In genomic region chr15:40702077-40702476, GRCh38 we compare ENCODE assay signal across 10 cellular contexts. TPM values are rescaled to one million over a fixed set of nuclear protein-coding genes. Genes with fewer than 3 reads are reported as not detected.
DNase-seq lines count a peak whose midpoint lies in the region; ATAC-seq, FAIRE-seq and TF ChIP-seq lines count a peak whose summit lies in the region.
"Had no signal": no experiment of that assay in that cellular context is flagged by ENCODE, and none has a peak within 500 bp of the region (broad histone marks: within the 10 kb centered on the region; RNA-seq: fewer than 3 reads in every experiment).

No MANE protein-coding gene starts in this region.

- FAIRE-seq in H54 (lab: Jason Lieb, UNC), result no peak

- no peak for DNase-seq in AG04450 (ENCODE audit: low read depth, low spot score)
- DNase-seq in OCI-M1 (lab: John Stamatoyannopoulos, UW), result peak; percentile 18
- peak; percentile 13 for DNase-seq in fibroblast of the aortic adventitia (ENCODE audit: low read depth)
- no peak for DNase-seq in NCI-H128 (lab: John Stamatoyannopoulos, UW; ENCODE audit: unreplicated experiment)
- DNase-seq in sciatic nerve (ENCODE audit: low spot score), result no peak
- no peak for DNase-seq in H54 (ENCODE audit: insufficient read length, low spot score)
- DNase-seq: activated naive CD4-positive, alpha-beta T cell treated with anti-CD3 and anti-CD28 coated beads for 36 hours had no signal

- CTCF ChIA-PET in AG04450 (lab: Charles Lee), result interaction anchor here (0.6 to 1.3 kb wide), 4 partner anchors 113 to 190 kb away, joined by 3 to 10 read pairs (median 6); no protein-coding TSS in a partner anchor

- no peaks in the 10 kb centered on the region for H3K27me3 ChIP-seq in AG04450 (ENCODE audit: control insufficient read depth, insufficient read depth, low read length)
- H3K27me3 ChIP-seq: esophagus muscularis mucosa had no signal

- no peak for TF ChIP-seq POLR2A in H54 (IDR thresholded peaks at IDR 0.05; ENCODE audit: low read depth, low read length)

- H3K27ac ChIP-seq in AG04450 (ENCODE audit: low read depth, low read length), result no peak overlapping the region
- H3K27ac ChIP-seq: esophagus muscularis mucosa had no signal

- POLR2A ChIA-PET in AG04450 (lab: Yijun Ruan, JAX), result no interaction called here

- no peaks in the 10 kb centered on the region for H3K9me3 ChIP-seq in AG04450 (ENCODE audit: control insufficient read depth, insufficient read depth, low read length)
- H3K9me3 ChIP-seq: esophagus muscularis mucosa had no signal

- H3K4me3 ChIP-seq in AG04450 (ENCODE audit: low read depth, low read length) (no peak overlapping the region), fibroblast of the aortic adventitia (ENCODE audit: low read depth, low read length) (no peak overlapping the region)
- H3K4me3 ChIP-seq: esophagus muscularis mucosa had no signal

- TF ChIP-seq CTCF in AG04450 (IDR thresholded peaks at IDR 0.05; ENCODE audit: low read depth, low read length), result peak; percentile 39
- peak; percentile 35; the same call in 1 of the 3 replicates for TF ChIP-seq CTCF in GM12872 (IDR thresholded peaks at IDR 0.05; ENCODE audit: insufficient read depth, low read depth, low read length)
- TF ChIP-seq CTCF in fibroblast of the aortic adventitia (IDR thresholded peaks at IDR 0.05; ENCODE audit: insufficient read depth, low read length), result peak; percentile 8

- ATAC-seq in GM21360 (IDR thresholded peaks at IDR 0.05; ENCODE audit: unreplicated experiment), result no peak
- no peak for ATAC-seq in sciatic nerve

- intact Hi-C loops in sciatic nerve (cut with DNase I), result no loop called here

RNA-seq across cellular contexts. Expression of gene RAD51, which starts 7.1 kb away (rescaled TPM):
- 5.1 and 6.0 TPM in 2 replicates for polyA plus RNA-seq in AG04450 (2011; rRNA removed)
- 7.1 and 8.2 TPM in 2 replicates for polyA minus RNA-seq in AG04450 (2011; rRNA and poly(A)+ RNA removed)
- total RNA-seq in fibroblast of the aortic adventitia (ENCODE audit: low replicate concordance) (2.9 and 12.1 TPM in 2 replicates), sciatic nerve (0.53 TPM)

RNA-seq across cellular contexts. Expression of gene RMDN3, which starts 53.0 kb away (rescaled TPM):
- polyA plus RNA-seq in AG04450 (2011; rRNA removed), result 19.2 and 19.5 TPM in 2 replicates
- polyA minus RNA-seq in AG04450 (2011; rRNA and poly(A)+ RNA removed), result 10.1 and 10.8 TPM in 2 replicates
- total RNA-seq in fibroblast of the aortic adventitia (ENCODE audit: low replicate concordance) (18.0 and 54.0 TPM in 2 replicates), sciatic nerve (38.3 TPM)

Comparison
In these comparisons a context has a peak if more than half of its experiments do, and no peak if none do; other contexts are left out.
1. DNase-seq: peak in OCI-M1 (single experiment) and fibroblast of the aortic adventitia (single experiment); none in AG04450 (single experiment), NCI-H128 (single experiment), sciatic nerve (single experiment) and H54 (single experiment).
2. Peak in every context shown above with its lines, with median percentiles within 50 percentile points of each other: CTCF ChIP-seq.